Comparison of ENCODE assay signal across 20 cellular contexts in the genomic region with DNA sequence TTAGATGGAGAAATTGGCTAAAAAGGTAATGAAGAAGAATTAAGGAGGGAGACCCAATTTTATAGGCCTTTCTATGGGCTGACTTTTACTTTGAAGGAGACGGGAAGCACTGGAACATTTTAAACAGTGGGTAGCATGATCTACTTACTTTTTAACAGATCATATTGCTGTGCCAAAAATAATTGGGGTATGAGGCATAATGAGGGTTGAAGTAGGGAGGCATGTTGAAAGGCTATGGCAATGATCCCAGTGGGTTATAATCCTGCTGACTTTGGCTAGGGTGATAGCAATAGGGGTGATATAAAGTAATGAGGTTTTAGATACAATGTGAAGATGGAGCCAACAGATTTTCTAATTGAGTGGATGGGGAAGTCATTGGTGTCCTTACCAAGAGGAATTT.
"Had no signal": no experiment of that assay in that cellular context is flagged by ENCODE, and none has a peak within 500 bp of the region (broad histone marks: within the 10 kb centered on the region; RNA-seq: fewer than 3 reads in every experiment).

No MANE protein-coding gene starts in this region.

- ATAC-seq: activated CD4-positive, alpha-beta T cell treated with anti-CD3 and anti-CD28 coated beads for 36 hours; activated T-cell treated with anti-CD3 and anti-CD28 coated beads, Interleukin-2, amount 50 U/mL, for 4 hours; body of pancreas; left ventricle myocardium superior; natural killer cell treated with Interleukin-12 subunit alpha and Interleukin-12 subunit beta and Interleukin-15 and Interleukin-18, amount 100 ng/mL, for 72 hours; stimulated activated naive CD8-positive, alpha-beta T cell treated with anti-CD3 and anti-CD28 coated beads, Interleukin-15, amount 100 ng/mL, for 72 hours; T-helper 17 cell had no signal

- DNase-seq: activated B cell treated with CpG ODN at 0.5 μM for 24 hours; activated CD4-positive, alpha-beta T cell treated with anti-CD3 and anti-CD28 coated beads for 36 hours; activated CD4-positive, alpha-beta T cell treated with anti-CD3 and anti-CD28 coated beads, Interleukin-2, amount 50 U/mL, for 4 hours; activated CD8-positive, alpha-beta memory T cell treated with anti-CD3 and anti-CD28 coated beads, Interleukin-2, amount 50 U/mL, for 48 hours; activated naive CD4-positive, alpha-beta T cell treated with Interleukin-2 at 50 U/mL for 16 hours; activated naive CD8-positive, alpha-beta T cell treated with anti-CD3 and anti-CD28 coated beads, Interleukin-2, amount 10 ng/mL, durations not matched to agents 7 days and 5 days; activated T-cell treated with anti-CD3 and anti-CD28 coated beads, Interleukin-2, amount 50 U/mL, for 4 hours; amniotic stem cell; body of pancreas; effector CD4-positive, alpha-beta T cell; erythroblast; head of caudate nucleus; hypothalamus; left ventricle myocardium superior; stimulated activated naive CD8-positive, alpha-beta T cell treated with anti-CD3 and anti-CD28 coated beads, Interleukin-15, amount 100 ng/mL, for 72 hours; T-helper 17 cell had no signal

- H3K27ac ChIP-seq: body of pancreas, right atrium auricular region, suprapubic skin, tibial nerve had no signal

- H3K27me3 ChIP-seq: body of pancreas, right atrium auricular region, suprapubic skin, tibial nerve had no signal

- H3K9me3 ChIP-seq: body of pancreas, right atrium auricular region, suprapubic skin, tibial nerve had no signal

- H3K4me3 ChIP-seq: body of pancreas, right atrium auricular region, suprapubic skin, tibial nerve had no signal

- H3K4me1 ChIP-seq: body of pancreas, right atrium auricular region, suprapubic skin, tibial nerve had no signal

- H3K36me3 ChIP-seq: right atrium auricular region, suprapubic skin, tibial nerve had no signal
